In the genomic region with DNA sequence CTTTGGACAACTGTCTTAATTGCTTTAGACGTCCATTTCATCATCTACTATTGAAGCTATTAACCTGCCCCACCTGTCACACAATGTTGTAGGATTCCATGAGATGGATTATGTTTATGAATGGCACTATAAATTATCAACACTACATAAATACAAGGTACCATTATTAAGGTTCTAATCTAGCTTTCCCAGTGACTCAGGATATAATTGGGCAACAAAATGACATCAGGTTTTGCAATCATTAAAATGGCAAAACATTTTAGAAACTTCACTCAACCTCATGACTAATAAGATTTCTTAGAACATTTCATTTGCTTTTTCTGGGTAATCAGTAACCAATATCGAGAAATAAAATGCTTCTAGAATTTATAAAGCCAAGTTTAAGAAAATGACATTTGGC, we compare ENCODE assay signal across 14 cellular contexts.
"Had no signal": no experiment of that assay in that cellular context is flagged by ENCODE, and none has a peak within 500 bp of the region (broad histone marks: within the 10 kb centered on the region; RNA-seq: fewer than 3 reads in every experiment).

No MANE protein-coding gene starts in this region.

- ATAC-seq: effector memory CD8-positive, alpha-beta T cell; gastroesophageal sphincter; left lung; natural killer cell; right cardiac atrium; stimulated activated memory B cell treated with anti-CD40 and anti-IgM and Interleukin-4, amounts not matched to agents 10 μg/mL and 1 μg/mL and 100 μg/mL, for 72 hours; T-helper 17 cell had no signal

- H3K27ac ChIP-seq: esophagus muscularis mucosa, gastroesophageal sphincter, left lung had no signal

- H3K27me3 ChIP-seq: esophagus muscularis mucosa, left lung had no signal

- H3K27ac Mint-ChIP-seq: activated CD4-positive, alpha-beta T cell treated with anti-CD3 and anti-CD28 coated beads, Interleukin-2, amount 10 ng/mL, durations not matched to agents 7 days and 5 days; activated naive CD4-positive, alpha-beta T cell treated with anti-CD3 and anti-CD28 coated beads for 36 hours; effector memory CD8-positive, alpha-beta T cell; memory B cell; natural killer cell; stimulated activated memory B cell treated with anti-CD40 and anti-IgM and Interleukin-4, amounts not matched to agents 10 μg/mL and 1 μg/mL and 100 μg/mL, for 72 hours; T-helper 17 cell had no signal

- H3K9me3 ChIP-seq: left lung had no signal

- H3K4me1 Mint-ChIP-seq: activated CD4-positive, alpha-beta T cell treated with anti-CD3 and anti-CD28 coated beads, Interleukin-2, amount 10 ng/mL, durations not matched to agents 7 days and 5 days; central memory CD8-positive, alpha-beta T cell; memory B cell; natural killer cell; stimulated activated memory B cell treated with anti-CD40 and anti-IgM and Interleukin-4, amounts not matched to agents 10 μg/mL and 1 μg/mL and 100 μg/mL, for 72 hours; T-helper 17 cell had no signal

- H3K36me3 ChIP-seq: esophagus muscularis mucosa, gastroesophageal sphincter, left lung had no signal

- DNase-seq: activated CD4-positive, alpha-beta T cell treated with anti-CD3 and anti-CD28 coated beads, Interleukin-2, amount 10 ng/mL, durations not matched to agents 7 days and 5 days; activated CD4-positive, CD25-positive, alpha-beta regulatory T cell; activated CD8-positive, alpha-beta memory T cell treated with anti-CD3 and anti-CD28 coated beads for 24 hours; activated naive CD4-positive, alpha-beta T cell treated with anti-CD3 and anti-CD28 coated beads for 36 hours; effector memory CD8-positive, alpha-beta T cell; left lung; natural killer cell; right cardiac atrium; T-helper 17 cell had no signal

- H3K9me3 Mint-ChIP-seq: central memory CD8-positive, alpha-beta T cell; effector memory CD8-positive, alpha-beta T cell; natural killer cell; stimulated activated memory B cell treated with anti-CD40 and anti-IgM and Interleukin-4, amounts not matched to agents 10 μg/mL and 1 μg/mL and 100 μg/mL, for 72 hours had no signal

- H3K4me3 Mint-ChIP-seq: activated CD4-positive, alpha-beta T cell treated with anti-CD3 and anti-CD28 coated beads, Interleukin-2, amount 10 ng/mL, durations not matched to agents 7 days and 5 days; activated naive CD4-positive, alpha-beta T cell treated with anti-CD3 and anti-CD28 coated beads for 36 hours; central memory CD8-positive, alpha-beta T cell; effector memory CD8-positive, alpha-beta T cell; memory B cell; natural killer cell; stimulated activated memory B cell treated with anti-CD40 and anti-IgM and Interleukin-4, amounts not matched to agents 10 μg/mL and 1 μg/mL and 100 μg/mL, for 72 hours; T-helper 17 cell had no signal

- H3K4me1 ChIP-seq: esophagus muscularis mucosa, gastroesophageal sphincter had no signal

- H3K36me3 Mint-ChIP-seq: memory B cell; natural killer cell; stimulated activated memory B cell treated with anti-CD40 and anti-IgM and Interleukin-4, amounts not matched to agents 10 μg/mL and 1 μg/mL and 100 μg/mL, for 72 hours had no signal

- H3K27me3 Mint-ChIP-seq: central memory CD8-positive, alpha-beta T cell; effector memory CD8-positive, alpha-beta T cell; memory B cell; stimulated activated memory B cell treated with anti-CD40 and anti-IgM and Interleukin-4, amounts not matched to agents 10 μg/mL and 1 μg/mL and 100 μg/mL, for 72 hours had no signal

- H3K4me3 ChIP-seq: esophagus muscularis mucosa, gastroesophageal sphincter, left lung had no signal
